8 cellular contexts compared by ENCODE assay signal in the genomic region with DNA sequence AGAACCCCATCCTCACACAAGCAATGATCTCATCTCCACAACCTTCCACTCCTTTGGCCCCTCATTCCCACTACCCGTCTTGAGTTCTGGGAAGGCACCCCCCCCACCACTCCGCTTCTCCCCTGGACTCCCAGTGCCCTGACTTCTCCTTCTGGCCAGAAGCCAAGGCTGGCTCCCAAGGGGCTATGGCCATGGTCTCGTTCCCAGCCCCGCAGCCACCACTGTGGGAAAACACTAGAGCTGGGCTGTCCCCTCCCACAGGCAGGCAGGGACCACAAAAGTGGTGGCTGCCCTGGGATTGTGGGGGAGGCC. TPM values are rescaled to one million over a fixed set of nuclear protein-coding genes. Genes with fewer than 3 reads are reported as not detected.
A peak's percentile ranks its signal among the peaks of the same experiment; 100 is the strongest.
DNase-seq lines count a peak whose midpoint lies in the region; ATAC-seq and TF ChIP-seq lines count a peak whose summit lies in the region.

No MANE protein-coding gene starts in this region.

- H3K27ac ChIP-seq in uterus = peak overlapping the region; percentile 84 to 89

- no peak overlapping the region for H3K4me3 ChIP-seq in uterus

- H3K9me3 Mint-ChIP-seq in activated naive CD4-positive, alpha-beta T cell treated with anti-CD3 and anti-CD28 coated beads, Interleukin-2, amount 10 ng/mL, durations not matched to agents 7 days and 5 days = no peaks in the 10 kb centered on the region
- no peaks in the 10 kb centered on the region for H3K9me3 Mint-ChIP-seq in activated naive CD4-positive, alpha-beta T cell treated with anti-CD3 and anti-CD28 coated beads, Interleukin-2, amount 50 U/mL, for 72 hours
- H3K9me3 Mint-ChIP-seq in central memory CD8-positive, alpha-beta T cell = no peaks in the 10 kb centered on the region
- no peaks in the 10 kb centered on the region for H3K9me3 Mint-ChIP-seq in naive B cell

- intact Hi-C loops in uterus (cut with DNase I; ENCODE audit: low total_unique reads) = loop anchor here (5.0 kb wide), 1 partner anchor 93 kb away; no protein-coding TSS in a partner anchor

- CTCF ChIA-PET in activated naive CD4-positive, alpha-beta T cell treated with anti-CD3 and anti-CD28 coated beads, Interleukin-2, amount 10 ng/mL, durations not matched to agents 7 days and 5 days (lab: Charles Lee) = interaction anchor here (1.4 to 4.7 kb wide), 8 partner anchors 9 to 254 kb away, joined by 3 to 158 read pairs (median 22); partner anchors contain the start of genes ANKRD23, ANKRD36 and SEMA4C

- peak overlapping the region; percentile 23 for H3K4me3 Mint-ChIP-seq in activated naive CD4-positive, alpha-beta T cell treated with anti-CD3 and anti-CD28 coated beads, Interleukin-2, amount 10 ng/mL, durations not matched to agents 7 days and 5 days
- H3K4me3 Mint-ChIP-seq in central memory CD8-positive, alpha-beta T cell = peak overlapping the region; percentile 78
- peak overlapping the region; percentile 68 to 94 (median 89) for H3K4me3 Mint-ChIP-seq in naive B cell

- no peaks in the 10 kb centered on the region for H3K27me3 ChIP-seq in uterus

- H3K27ac Mint-ChIP-seq in activated naive CD4-positive, alpha-beta T cell treated with anti-CD3 and anti-CD28 coated beads, Interleukin-2, amount 10 ng/mL, durations not matched to agents 7 days and 5 days = peak overlapping the region; percentile 38
- no peak overlapping the region for H3K27ac Mint-ChIP-seq in activated naive CD4-positive, alpha-beta T cell treated with anti-CD3 and anti-CD28 coated beads, Interleukin-2, amount 50 U/mL, for 72 hours
- H3K27ac Mint-ChIP-seq in central memory CD8-positive, alpha-beta T cell (ENCODE audit: low read depth) = peak overlapping the region; percentile 73
- H3K27ac Mint-ChIP-seq in naive B cell = peak overlapping the region in 2 of 6 donors; percentile 72 to 90

- ATAC-seq in activated naive CD4-positive, alpha-beta T cell treated with anti-CD3 and anti-CD28 coated beads, Interleukin-2, amount 50 U/mL, for 72 hours = no peak
- no peak for ATAC-seq in central memory CD8-positive, alpha-beta T cell (replicated peaks; ENCODE audit: extremely low read depth, poor library complexity, severe bottlenecking)
- ATAC-seq in naive B cell (ENCODE audit: low read depth in 2 of 2) (no peak), HG03108 (IDR thresholded peaks at IDR 0.05; ENCODE audit: unreplicated experiment) (no peak)

- H3K4me1 ChIP-seq in uterus = peaks cover 0 to 26% of the 10 kb centered on the region in 2 donors

- H3K4me1 Mint-ChIP-seq in activated naive CD4-positive, alpha-beta T cell treated with anti-CD3 and anti-CD28 coated beads, Interleukin-2, amount 10 ng/mL, durations not matched to agents 7 days and 5 days = peaks cover 54% of the 10 kb centered on the region
- peaks cover 50% of the 10 kb centered on the region for H3K4me1 Mint-ChIP-seq in central memory CD8-positive, alpha-beta T cell
- H3K4me1 Mint-ChIP-seq in naive B cell = peaks cover 15 to 28% (median 28%) of the 10 kb centered on the region in 3 donors

- peaks cover 31% of the 10 kb centered on the region for H3K36me3 Mint-ChIP-seq in activated naive CD4-positive, alpha-beta T cell treated with anti-CD3 and anti-CD28 coated beads, Interleukin-2, amount 10 ng/mL, durations not matched to agents 7 days and 5 days
- no peaks in the 10 kb centered on the region for H3K36me3 Mint-ChIP-seq in activated naive CD4-positive, alpha-beta T cell treated with anti-CD3 and anti-CD28 coated beads, Interleukin-2, amount 50 U/mL, for 72 hours
- peaks cover 35% of the 10 kb centered on the region for H3K36me3 Mint-ChIP-seq in central memory CD8-positive, alpha-beta T cell (ENCODE audit: insufficient read depth)
- no peaks in the 10 kb centered on the region for H3K36me3 Mint-ChIP-seq in naive B cell

- no peaks in the 10 kb centered on the region for H3K9me3 ChIP-seq in uterus

- DNase-seq in activated naive CD4-positive, alpha-beta T cell treated with anti-CD3 and anti-CD28 coated beads, Interleukin-2, amount 10 ng/mL, durations not matched to agents 7 days and 5 days = no peak
- DNase-seq in activated naive CD4-positive, alpha-beta T cell treated with anti-CD3 and anti-CD28 coated beads, Interleukin-2, amount 50 U/mL, for 72 hours (ENCODE audit: low spot score in 2 of 2) = no peak
- DNase-seq in central memory CD8-positive, alpha-beta T cell (ENCODE audit: low spot score in 2 of 2) = no peak
- DNase-seq in naive B cell = no peak
- DNase-seq in uterus = peak; percentile 71 to 77
- no peak for DNase-seq in cerebellum (ENCODE audit: low spot score)
- DNase-seq in amniotic stem cell (lab: John Stamatoyannopoulos, UW) = no peak

- TF ChIP-seq CTCF in uterus (IDR thresholded peaks at IDR 0.05) = no peak

- H3K27me3 Mint-ChIP-seq in activated naive CD4-positive, alpha-beta T cell treated with anti-CD3 and anti-CD28 coated beads, Interleukin-2, amount 10 ng/mL, durations not matched to agents 7 days and 5 days = no peaks in the 10 kb centered on the region
- H3K27me3 Mint-ChIP-seq in central memory CD8-positive, alpha-beta T cell = no peaks in the 10 kb centered on the region
- peaks cover 0 to 9% (median 6%) of the 10 kb centered on the region in 3 donors for H3K27me3 Mint-ChIP-seq in naive B cell

- no peak for TF ChIP-seq POLR2A in uterus (IDR thresholded peaks at IDR 0.05)

- no peaks in the 10 kb centered on the region for H3K36me3 ChIP-seq in uterus

RNA-seq across cellular contexts. Expression of gene ANKRD39, which starts 1.5 kb away (rescaled TPM):
- total RNA-seq in activated naive CD4-positive, alpha-beta T cell treated with anti-CD3 and anti-CD28 coated beads, Interleukin-2, amount 50 U/mL, for 72 hours = 10 to 100 TPM; 23.8 to 39.2 TPM
- polyA plus RNA-seq in naive B cell (ENCODE audit: low read depth in 6 of 6) = 10 to 100 TPM in 5 of 6 donors, 1 to 10 TPM in 1; 7.3 to 22.8 (median 20.0) TPM
- total RNA-seq in uterus = 100 to 1,000 TPM in 1 of 4 donors, 10 to 100 TPM in 2, 1 to 10 TPM in 1; 4.7 to 162 (median 16.9) TPM
- total RNA-seq in cerebellum = 13.2 TPM

RNA-seq across cellular contexts. Expression of gene SEMA4C, which starts 10.6 kb away (rescaled TPM):
- total RNA-seq in activated naive CD4-positive, alpha-beta T cell treated with anti-CD3 and anti-CD28 coated beads, Interleukin-2, amount 50 U/mL, for 72 hours = 10 to 100 TPM in 1 of 2 donors, 1 to 10 TPM in 1; 6.8 to 10.8 TPM
- under 1 TPM in 1 of 6 donors, not detected in 5; 0.82 TPM for polyA plus RNA-seq in naive B cell (ENCODE audit: low read depth in 6 of 6)
- 100 to 1,000 TPM in 1 of 4 donors, 10 to 100 TPM in 3; 31.8 to 117 (median 61.7) TPM for total RNA-seq in uterus
- 51.0 TPM for total RNA-seq in cerebellum

RNA-seq across cellular contexts. Expression of gene ANKRD23, which starts 15.5 kb away (rescaled TPM):
- 1 to 10 TPM; 3.7 to 6.8 TPM for total RNA-seq in activated naive CD4-positive, alpha-beta T cell treated with anti-CD3 and anti-CD28 coated beads, Interleukin-2, amount 50 U/mL, for 72 hours
- polyA plus RNA-seq in naive B cell (ENCODE audit: low read depth in 6 of 6) = 1 to 10 TPM in 3 of 6 donors, under 1 TPM in 1, not detected in 2; 0.44 to 1.4 (median 1.1) TPM
- total RNA-seq in uterus (10 to 100 TPM in 2 of 4 donors, 1 to 10 TPM in 2; 4.4 to 23.2 (median 8.6) TPM), cerebellum (8.0 TPM)

RNA-seq across cellular contexts. Expression of gene CNNM3, which starts 43.2 kb away (rescaled TPM):
- 10 to 100 TPM; 15.0 to 18.8 TPM for total RNA-seq in activated naive CD4-positive, alpha-beta T cell treated with anti-CD3 and anti-CD28 coated beads, Interleukin-2, amount 50 U/mL, for 72 hours
- polyA plus RNA-seq in naive B cell (ENCODE audit: low read depth in 6 of 6) = 10 to 100 TPM in 1 of 6 donors, 1 to 10 TPM in 5; 4.3 to 16.3 (median 6.1) TPM
- 10 to 100 TPM in 2 of 4 donors, 1 to 10 TPM in 2; 1.5 to 21.1 (median 11.2) TPM for total RNA-seq in uterus
- total RNA-seq in cerebellum = 16.1 TPM

Comparison
In these comparisons a context has a peak if more than half of its experiments do, and no peak if none do; other contexts are left out.
1. H3K27ac Mint-ChIP-seq: peak in activated naive CD4-positive, alpha-beta T cell treated with anti-CD3 and anti-CD28 coated beads, Interleukin-2, amount 10 ng/mL, durations not matched to agents 7 days and 5 days (single experiment) and central memory CD8-positive, alpha-beta T cell (single experiment); none in activated naive CD4-positive, alpha-beta T cell treated with anti-CD3 and anti-CD28 coated beads, Interleukin-2, amount 50 U/mL, for 72 hours (0 of 2).
2. DNase-seq: peak in uterus (2 of 2); none in activated naive CD4-positive, alpha-beta T cell treated with anti-CD3 and anti-CD28 coated beads, Interleukin-2, amount 10 ng/mL, durations not matched to agents 7 days and 5 days (single experiment), activated naive CD4-positive, alpha-beta T cell treated with anti-CD3 and anti-CD28 coated beads, Interleukin-2, amount 50 U/mL, for 72 hours (0 of 2), central memory CD8-positive, alpha-beta T cell (0 of 2), naive B cell (single experiment), cerebellum (single experiment) and amniotic stem cell (single experiment).
3. H3K4me3 Mint-ChIP-seq: peak in every context shown above with its lines; median percentile 89 in naive B cell; 78 in central memory CD8-positive, alpha-beta T cell; 23 in activated naive CD4-positive, alpha-beta T cell treated with anti-CD3 and anti-CD28 coated beads, Interleukin-2, amount 10 ng/mL, durations not matched to agents 7 days and 5 days.